ENCODE assay signal across 25 cellular contexts in the genomic region with DNA sequence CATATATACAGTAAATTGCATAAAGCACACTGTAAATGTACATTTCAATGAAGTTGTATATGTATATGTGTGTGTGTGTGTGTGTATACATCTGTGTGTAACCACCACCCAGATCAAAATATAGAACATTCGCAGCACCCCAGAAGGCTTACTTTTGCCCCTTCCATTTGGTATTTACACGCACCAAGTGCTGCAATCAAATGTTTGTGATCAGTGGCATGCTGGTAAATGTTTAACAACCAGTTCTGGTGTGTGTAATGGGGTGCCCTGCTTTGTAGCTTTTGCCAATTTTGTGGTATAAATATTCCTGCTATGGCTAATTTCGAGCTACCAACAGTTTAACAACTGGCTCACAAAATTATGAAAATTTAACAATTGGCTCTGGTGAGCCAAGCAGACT.
DNase-seq lines count a peak whose midpoint lies in the region; ATAC-seq, FAIRE-seq and TF ChIP-seq lines count a peak whose summit lies in the region.
"Had no signal": no experiment of that assay in that cellular context is flagged by ENCODE, and none has a peak within 500 bp of the region (broad histone marks: within the 10 kb centered on the region; RNA-seq: fewer than 3 reads in every experiment).

No MANE protein-coding gene starts in this region.

- intact Hi-C loops in Panc1 (cut with micrococcal nuclease; ENCODE audit: unreplicated experiment) (no loop called here), HepG2 (cut with micrococcal nuclease; ENCODE audit: unreplicated experiment) (no loop called here), testis (cut with DNase I; ENCODE audit: low total_unique reads) (no loop called here)
- intact Hi-C loops in activated T-helper 1 cell treated with anti-CD3 and anti-CD28 coated beads, Interleukin-12 subunit alpha, Interleukin-12 subunit beta, Interleukin-2, Interleukin-4 antibody, amounts not matched to agents 30 ng/mL and 10 ng/mL and 1 ng/mL, durations not matched to agents 14 hours and 24 hours and 36 hours (cut with micrococcal nuclease) = no loop called here

- H2AFZ ChIP-seq in HepG2 (ENCODE audit: low read length) (no peak overlapping the region), trophoblast cell (ENCODE audit: insufficient read depth, low read length, poor library complexity) (no peak overlapping the region)

- peaks cover 24% of the 10 kb centered on the region for H3K27me3 Mint-ChIP-seq in activated T-helper 1 cell treated with anti-CD3 and anti-CD28 coated beads, Interleukin-12 subunit alpha, Interleukin-12 subunit beta, Interleukin-2, Interleukin-4 antibody, amounts not matched to agents 30 ng/mL and 10 ng/mL and 1 ng/mL, durations not matched to agents 14 hours and 24 hours and 36 hours (ENCODE audit: insufficient read depth)

- in situ Hi-C loops in Panc1 (cut with HindIII; ENCODE audit: low pct_unique_long_range_greater_than_20kb, low sequenced_read_pairs) (no loop called here), HepG2 (cut with HindIII; ENCODE audit: extremely low pct_ligation_motif_present, low pct_unique_long_range_greater_than_20kb) (no loop called here)

- no peak overlapping the region for H4K12ac ChIP-seq in trophoblast cell (ENCODE audit: low read depth, low read length)

- DNase-seq in A549 (ENCODE audit: low read depth in 1 of 2, low spot score in 1 of 2) = peak in 1 of 2 experiments; percentile 14
- no peak for DNase-seq in Panc1 (ENCODE audit: low read depth, low spot score)
- peak; percentile 6 for DNase-seq in HepG2 (ENCODE audit: low spot score)
- DNase-seq in trophoblast cell = peak in 1 of 2 donors; percentile 10
- DNase-seq in activated T-helper 1 cell treated with anti-CD3 and anti-CD28 coated beads, Interleukin-12 subunit alpha, Interleukin-12 subunit beta, Interleukin-2, Interleukin-4 antibody, amounts not matched to agents 30 ng/mL and 10 ng/mL and 1 ng/mL, durations not matched to agents 14 hours and 24 hours and 36 hours (ENCODE audit: low spot score) = no peak
- no peak for DNase-seq in NCI-H2171 treated with DMSO at 0.1 percent for 48 hours (lab: John Stamatoyannopoulos, UW)
- no peak for DNase-seq in testis
- DNase-seq: activated CD4-positive, alpha-beta T cell treated with anti-CD3 and anti-CD28 coated beads for 4 hours; activated CD8-positive, alpha-beta memory T cell treated with anti-CD3 and anti-CD28 coated beads, Interleukin-2, amount 10 ng/mL, durations not matched to agents 7 days and 5 days; activated naive CD8-positive, alpha-beta T cell treated with anti-CD3 and anti-CD28 coated beads, Interleukin-2, amount 10 ng/mL, durations not matched to agents 7 days and 5 days; hypothalamus; naive thymus-derived CD8-positive, alpha-beta T cell; NCI-H1436; NCI-H69; SHP77; stimulated activated CD4-positive, alpha-beta T cell treated with anti-CD3 and anti-CD28 coated beads, Interleukin-4, amount 100 ng/mL, for 1 hour had no signal

- H3K36me3 Mint-ChIP-seq in activated T-helper 1 cell treated with anti-CD3 and anti-CD28 coated beads, Interleukin-12 subunit alpha, Interleukin-12 subunit beta, Interleukin-2, Interleukin-4 antibody, amounts not matched to agents 30 ng/mL and 10 ng/mL and 1 ng/mL, durations not matched to agents 14 hours and 24 hours and 36 hours (ENCODE audit: low read depth) = no peaks in the 10 kb centered on the region
- H3K36me3 Mint-ChIP-seq: activated CD8-positive, alpha-beta memory T cell treated with anti-CD3 and anti-CD28 coated beads, Interleukin-2, amount 10 ng/mL, durations not matched to agents 7 days and 5 days; activated naive CD8-positive, alpha-beta T cell treated with anti-CD3 and anti-CD28 coated beads, Interleukin-2, amount 10 ng/mL, durations not matched to agents 7 days and 5 days; naive thymus-derived CD8-positive, alpha-beta T cell had no signal

- ATAC-seq in A549 (peak; percentile 46 to 54; a peak in 4 of 6 replicates), Panc1 (0 out of 2 replicates have a peak, but pooled peaks have one; percentile 39), HepG2 (peak; percentile 66), GM18858 (IDR thresholded peaks at IDR 0.05; ENCODE audit: unreplicated experiment) (no peak)
- ATAC-seq: activated CD8-positive, alpha-beta memory T cell treated with anti-CD3 and anti-CD28 coated beads, Interleukin-2, amount 10 ng/mL, durations not matched to agents 7 days and 5 days; naive thymus-derived CD8-positive, alpha-beta T cell had no signal

- H2BK5ac ChIP-seq in trophoblast cell (ENCODE audit: low read depth, low read length, poor library complexity) = peak overlapping the region; percentile 77

- peak overlapping the region; percentile 48 for H2BK120ac ChIP-seq in trophoblast cell (ENCODE audit: insufficient read depth, low read length, poor library complexity)

- POLR2A ChIA-PET in A549 (lab: Yijun Ruan, JAX) (no interaction called here), Panc1 (lab: Charles Lee) (no interaction called here), HepG2 (lab: Yijun Ruan, JAX) (no interaction called here)

- H3K4me2 ChIP-seq in A549 = peak overlapping the region; percentile 80
- H3K4me2 ChIP-seq in HepG2 (ENCODE audit: low read depth, low read length) = no peak overlapping the region; the same call in 1 of the 2 replicates
- H3K4me2 ChIP-seq in trophoblast cell (ENCODE audit: low read length) = no peak overlapping the region
- H3K4me2 ChIP-seq: BLaER1 treated with 17β-estradiol and CSF1 and Interleukin-3, amounts not matched to agents 10 nM and 100 nM had no signal

- no peak overlapping the region for H3K4me3 Mint-ChIP-seq in activated T-helper 1 cell treated with anti-CD3 and anti-CD28 coated beads, Interleukin-12 subunit alpha, Interleukin-12 subunit beta, Interleukin-2, Interleukin-4 antibody, amounts not matched to agents 30 ng/mL and 10 ng/mL and 1 ng/mL, durations not matched to agents 14 hours and 24 hours and 36 hours
- H3K4me3 Mint-ChIP-seq: activated CD8-positive, alpha-beta memory T cell treated with anti-CD3 and anti-CD28 coated beads, Interleukin-2, amount 10 ng/mL, durations not matched to agents 7 days and 5 days; activated naive CD8-positive, alpha-beta T cell treated with anti-CD3 and anti-CD28 coated beads, Interleukin-2, amount 10 ng/mL, durations not matched to agents 7 days and 5 days; IgD-negative memory B cell; naive thymus-derived CD8-positive, alpha-beta T cell had no signal

- no peak overlapping the region for H3K9ac ChIP-seq in HepG2 (ENCODE audit: insufficient read depth, low read depth, low read length)
- no peak overlapping the region for H3K9ac ChIP-seq in trophoblast cell (ENCODE audit: low read length)
- H3K9ac ChIP-seq: BLaER1 treated with 17β-estradiol and CSF1 and Interleukin-3, amounts not matched to agents 10 nM and 100 nM had no signal

- TF ChIP-seq EP300 in A549 (IDR thresholded peaks at IDR 0.05) (no peak), HepG2 (IDR thresholded peaks at IDR 0.05; ENCODE audit: low read depth in 2 of 2, low read length in 2 of 2) (no peak), HepG2 (CRISPR knock-in tag; IDR thresholded peaks at IDR 0.05; ENCODE audit: borderline replicate concordance) (no peak)

- H3K27ac ChIP-seq in A549 (peak overlapping the region; percentile 39 to 82; a peak in 4 of 6 replicates), Panc1 (ENCODE audit: low read length) (no peak overlapping the region), HepG2 (ENCODE audit: extremely low read length, insufficient read depth, low read length) (no peak overlapping the region), trophoblast cell (ENCODE audit: low read depth, low read length) (peak overlapping the region; percentile 58), testis (no peak overlapping the region)
- H3K27ac ChIP-seq: BLaER1 treated with 17β-estradiol and CSF1 and Interleukin-3, amounts not matched to agents 10 nM and 100 nM had no signal

- H4K8ac ChIP-seq in trophoblast cell (ENCODE audit: low read depth, low read length) = no peak overlapping the region

- no peak overlapping the region for H3K27ac Mint-ChIP-seq in activated T-helper 1 cell treated with anti-CD3 and anti-CD28 coated beads, Interleukin-12 subunit alpha, Interleukin-12 subunit beta, Interleukin-2, Interleukin-4 antibody, amounts not matched to agents 30 ng/mL and 10 ng/mL and 1 ng/mL, durations not matched to agents 14 hours and 24 hours and 36 hours
- H3K27ac Mint-ChIP-seq: activated CD8-positive, alpha-beta memory T cell treated with anti-CD3 and anti-CD28 coated beads, Interleukin-2, amount 10 ng/mL, durations not matched to agents 7 days and 5 days; activated naive CD8-positive, alpha-beta T cell treated with anti-CD3 and anti-CD28 coated beads, Interleukin-2, amount 10 ng/mL, durations not matched to agents 7 days and 5 days; activated T-helper 2 cell treated with anti-CD3 and anti-CD28 coated beads, Interferon-gamma antibody, Interleukin-2, Interleukin-4, amounts not matched to agents 10 μg/mL and 5 μg/mL and 100 μg/mL, durations not matched to agents 14 hours and 24 hours and 36 hours; IgD-negative memory B cell; naive thymus-derived CD8-positive, alpha-beta T cell had no signal

- H3K9me3 Mint-ChIP-seq in activated T-helper 1 cell treated with anti-CD3 and anti-CD28 coated beads, Interleukin-12 subunit alpha, Interleukin-12 subunit beta, Interleukin-2, Interleukin-4 antibody, amounts not matched to agents 30 ng/mL and 10 ng/mL and 1 ng/mL, durations not matched to agents 14 hours and 24 hours and 36 hours = no peaks in the 10 kb centered on the region
- H3K9me3 Mint-ChIP-seq: activated naive CD8-positive, alpha-beta T cell treated with anti-CD3 and anti-CD28 coated beads, Interleukin-2, amount 10 ng/mL, durations not matched to agents 7 days and 5 days; activated T-helper 2 cell treated with anti-CD3 and anti-CD28 coated beads, Interferon-gamma antibody, Interleukin-2, Interleukin-4, amounts not matched to agents 10 μg/mL and 5 μg/mL and 100 μg/mL, durations not matched to agents 14 hours and 24 hours and 36 hours; IgD-negative memory B cell had no signal

- H3K4me3 ChIP-seq in A549 = no peak overlapping the region
- no peak overlapping the region for H3K4me3 ChIP-seq in Panc1 (ENCODE audit: low read depth in 2 of 2, low read length in 2 of 2)
- H3K4me3 ChIP-seq in HepG2 (replicated peaks in 1 of 3; ENCODE audit: insufficient read depth in 1 of 3, low read depth in 2 of 3, low read length in 3 of 3) = no peak overlapping the region
- no peak overlapping the region for H3K4me3 ChIP-seq in trophoblast cell (ENCODE audit: low read depth, low read length)
- no peak overlapping the region for H3K4me3 ChIP-seq in testis
- H3K4me3 ChIP-seq: BLaER1 treated with 17β-estradiol and CSF1 and Interleukin-3, amounts not matched to agents 10 nM and 100 nM; body of pancreas had no signal

- peak overlapping the region; percentile 11 for H4K91ac ChIP-seq in trophoblast cell (ENCODE audit: low read depth, low read length)

- H3K9me3 ChIP-seq in A549 (no peaks in the 10 kb centered on the region), Panc1 (ENCODE audit: control insufficient read depth, insufficient read depth, low read depth, low read length) (no peaks in the 10 kb centered on the region), HepG2 (ENCODE audit: low read length) (no peaks in the 10 kb centered on the region), trophoblast cell (ENCODE audit: insufficient read depth, low read depth, low read length) (no peaks in the 10 kb centered on the region), testis (no peaks in the 10 kb centered on the region)
- H3K9me3 ChIP-seq: BLaER1 treated with 17β-estradiol and CSF1 and Interleukin-3, amounts not matched to agents 10 nM and 100 nM; body of pancreas had no signal

- no TSS peak for BruUV-seq in Panc1 (replicated peaks; lab: Mats Ljungman, UMichigan)
- no TSS peak for BruUV-seq in HepG2 (replicated peaks; lab: Mats Ljungman, UMichigan)

- no peak overlapping the region for H3K18ac ChIP-seq in trophoblast cell (ENCODE audit: low read length)

- H2BK12ac ChIP-seq in trophoblast cell (ENCODE audit: low read length) = peak overlapping the region; percentile 35

- H3K36me3 ChIP-seq in Panc1 (ENCODE audit: control insufficient read depth, insufficient read depth, low read length) = no peaks in the 10 kb centered on the region
- no peaks in the 10 kb centered on the region for H3K36me3 ChIP-seq in HepG2 (replicated peaks in 1 of 2; ENCODE audit: control insufficient read depth in 1 of 2, insufficient read depth in 2 of 2, low read length in 2 of 2)
- H3K36me3 ChIP-seq in trophoblast cell (ENCODE audit: control insufficient read depth in 1 of 2, insufficient read depth in 2 of 2, low read length in 2 of 2) = no peaks in the 10 kb centered on the region
- no peaks in the 10 kb centered on the region for H3K36me3 ChIP-seq in testis (ENCODE audit: low read depth, missing control alignments)
- H3K36me3 ChIP-seq: BLaER1 treated with 17β-estradiol and CSF1 and Interleukin-3, amounts not matched to agents 10 nM and 100 nM had no signal

- H3K27me3 ChIP-seq in Panc1 (ENCODE audit: control insufficient read depth, insufficient read depth, low read length) (no peaks in the 10 kb centered on the region), HepG2 (ENCODE audit: control insufficient read depth in 1 of 2, insufficient read depth in 2 of 2, low read length in 2 of 2) (no peaks in the 10 kb centered on the region), trophoblast cell (ENCODE audit: insufficient read depth, low read length) (no peaks in the 10 kb centered on the region), testis (no peaks in the 10 kb centered on the region)
- H3K27me3 ChIP-seq: body of pancreas had no signal

- TF ChIP-seq POLR2A in A549 (IDR thresholded peaks at IDR 0.05; ENCODE audit: low read length) (no peak), HepG2 (IDR thresholded peaks at IDR 0.05; ENCODE audit: insufficient read depth in 1 of 2, low read depth in 2 of 2, low read length in 2 of 2) (no peak), testis (IDR thresholded peaks at IDR 0.05) (no peak)

- H3K4ac ChIP-seq in trophoblast cell (ENCODE audit: low read depth, low read length) = no peak overlapping the region

- H3K4me1 ChIP-seq in A549 = peaks cover 36% of the 10 kb centered on the region
- H3K4me1 ChIP-seq in Panc1 (ENCODE audit: control insufficient read depth, insufficient read depth, low read length) = peaks cover 17% of the 10 kb centered on the region
- H3K4me1 ChIP-seq in HepG2 (ENCODE audit: insufficient read depth, low read length) = peaks cover 18% of the 10 kb centered on the region
- H3K4me1 ChIP-seq in trophoblast cell (ENCODE audit: control insufficient read depth in 1 of 2, insufficient read depth in 2 of 2, low read length in 2 of 2) = peaks cover 23 to 31% of the 10 kb centered on the region in 2 experiments
- H3K4me1 ChIP-seq in testis = no peaks in the 10 kb centered on the region
- H3K4me1 ChIP-seq: BLaER1 treated with 17β-estradiol and CSF1 and Interleukin-3, amounts not matched to agents 10 nM and 100 nM had no signal

- CTCF ChIA-PET in A549 (lab: Yijun Ruan, JAX) = interaction anchor here (1.3 to 5.0 kb wide), 5 partner anchors 9 to 96 kb away, joined by 5 to 43 read pairs (median 12); no protein-coding TSS in a partner anchor
- CTCF ChIA-PET in Panc1 (lab: Charles Lee) = no interaction called here
- CTCF ChIA-PET in HepG2 (lab: Yijun Ruan, JAX; ENCODE audit: low intra/inter-chr PET ratio, low total read pairs) = no interaction called here

- H4K20me1 ChIP-seq in HepG2 (ENCODE audit: insufficient read depth, low read length) = no peaks in the 10 kb centered on the region

- 0% methylated on average over 3 of the region's 3 CpGs for WGBS in A549 (ENCODE audit: missing lambda C conversion rate)
- WGBS in HepG2 (ENCODE audit: low lambda C conversion rate) = 0% methylated on average over 1 of the region's 3 CpGs
- no CpG with 5 or more reads among the region's 3 CpGs for WGBS in trophoblast cell (ENCODE audit: extremely low coverage, insufficient coverage, insufficient read length)
- 90 to 92% methylated on average over 3 of the region's 3 CpGs for WGBS in testis, 2 donors

- FAIRE-seq in A549 (lab: Jason Lieb, UNC) (peak; percentile 36), HepG2 (lab: Jason Lieb, UNC) (peak; percentile 21)
- FAIRE-seq: colon, D721Med, GM18507, urothelium cell line had no signal

- no peak for TF ChIP-seq RAD21 in A549 (conservative IDR thresholded peaks at IDR 0.05 in 1 of 2, IDR thresholded peaks at IDR 0.05 in 1 of 2)
- no peak for TF ChIP-seq RAD21 in HepG2 (CRISPR knock-in tag; IDR thresholded peaks at IDR 0.05)

- peaks cover 6% of the 10 kb centered on the region for H3K4me1 Mint-ChIP-seq in activated T-helper 1 cell treated with anti-CD3 and anti-CD28 coated beads, Interleukin-12 subunit alpha, Interleukin-12 subunit beta, Interleukin-2, Interleukin-4 antibody, amounts not matched to agents 30 ng/mL and 10 ng/mL and 1 ng/mL, durations not matched to agents 14 hours and 24 hours and 36 hours (ENCODE audit: low read depth)
- H3K4me1 Mint-ChIP-seq: activated CD8-positive, alpha-beta memory T cell treated with anti-CD3 and anti-CD28 coated beads, Interleukin-2, amount 10 ng/mL, durations not matched to agents 7 days and 5 days; activated naive CD8-positive, alpha-beta T cell treated with anti-CD3 and anti-CD28 coated beads, Interleukin-2, amount 10 ng/mL, durations not matched to agents 7 days and 5 days; IgD-negative memory B cell; naive thymus-derived CD8-positive, alpha-beta T cell had no signal

- no peak for TF ChIP-seq CTCF in A549 (IDR thresholded peaks at IDR 0.05)
- no peak for TF ChIP-seq CTCF in Panc1 (IDR thresholded peaks at IDR 0.05)
- no peak for TF ChIP-seq CTCF in HepG2 (CRISPR knock-in tag; IDR thresholded peaks at IDR 0.05)
- no peak for TF ChIP-seq CTCF in testis (IDR thresholded peaks at IDR 0.05)

- H3K79me2 ChIP-seq in HepG2 (ENCODE audit: insufficient read depth, low read length) (no peaks in the 10 kb centered on the region), trophoblast cell (ENCODE audit: control insufficient read depth, insufficient read depth, low read length, poor library complexity) (no peaks in the 10 kb centered on the region)

- H3K23ac ChIP-seq in trophoblast cell (ENCODE audit: low read length) = no peak overlapping the region

- H2AK5ac ChIP-seq in trophoblast cell (ENCODE audit: low read length) = no peak overlapping the region

- H3K14ac ChIP-seq in trophoblast cell (ENCODE audit: low read length) = peak overlapping the region; percentile 56

- H3K79me1 ChIP-seq in trophoblast cell (ENCODE audit: low read length) = peaks cover 21% of the 10 kb centered on the region

Comparison
In these comparisons a context has a peak if more than half of its experiments do, and no peak if none do; other contexts are left out.
1. H3K27ac ChIP-seq: peak in A549 (2 of 2) and trophoblast cell (single experiment); none in Panc1 (single experiment), HepG2 (single experiment) and testis (0 of 2).